Comparison of ENCODE assay signal across 1 cellular context in the genomic region with DNA sequence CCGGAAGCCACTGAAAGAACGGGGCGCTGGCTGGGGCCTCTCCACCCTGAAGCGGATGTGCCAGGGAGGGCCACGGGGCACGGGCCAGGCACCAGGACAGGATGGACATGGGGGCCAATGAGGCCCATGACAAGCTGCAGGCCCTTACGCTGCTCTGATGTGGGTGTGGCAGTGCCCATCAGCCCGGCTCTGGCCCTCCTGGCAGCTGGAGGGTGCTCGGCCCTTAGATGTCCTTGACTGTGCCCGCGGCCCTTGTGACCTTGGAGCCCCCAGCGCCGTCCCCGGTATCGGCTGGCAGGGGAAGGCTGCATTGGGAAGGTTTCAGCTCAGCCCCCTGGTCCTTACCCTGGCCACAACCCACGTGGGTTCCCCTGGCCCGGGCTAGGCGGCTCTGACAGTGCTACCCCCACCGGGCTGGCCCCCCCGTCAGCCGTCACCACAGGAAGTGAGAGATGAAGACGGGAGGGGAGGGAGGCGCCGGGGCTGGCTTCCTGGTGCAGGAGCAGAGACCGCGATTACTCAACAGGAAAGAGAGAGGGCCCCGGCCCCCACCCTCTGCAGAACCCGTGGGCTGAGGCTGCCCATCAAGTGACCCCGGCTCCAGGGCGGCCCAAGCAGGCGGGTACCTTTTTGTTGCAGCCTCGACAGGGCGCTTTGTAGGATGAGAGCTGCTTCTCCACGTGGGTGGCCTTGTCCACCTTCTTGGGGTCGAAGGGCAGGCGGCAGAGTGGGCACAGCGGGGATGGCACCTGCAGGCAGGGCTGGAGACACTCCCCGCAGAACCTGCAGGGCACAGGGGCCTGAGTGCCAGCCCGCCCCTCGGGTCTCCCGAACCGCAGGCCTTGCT.
A peak's percentile ranks its signal among the peaks of the same experiment; 100 is the strongest.
TF ChIP-seq lines count a peak whose summit lies in the region.

No MANE protein-coding gene starts in this region.

TF ChIP-seq in HepG2, 621 proteins besides CTCF, POLR2A, EP300 and RAD21 (continued from another document and continues in another):
- no peak for TF ChIP-seq AKNA (CRISPR knock-in tag; IDR thresholded peaks at IDR 0.05; ENCODE audit: borderline replicate concordance)
- TF ChIP-seq, protein P1, sequence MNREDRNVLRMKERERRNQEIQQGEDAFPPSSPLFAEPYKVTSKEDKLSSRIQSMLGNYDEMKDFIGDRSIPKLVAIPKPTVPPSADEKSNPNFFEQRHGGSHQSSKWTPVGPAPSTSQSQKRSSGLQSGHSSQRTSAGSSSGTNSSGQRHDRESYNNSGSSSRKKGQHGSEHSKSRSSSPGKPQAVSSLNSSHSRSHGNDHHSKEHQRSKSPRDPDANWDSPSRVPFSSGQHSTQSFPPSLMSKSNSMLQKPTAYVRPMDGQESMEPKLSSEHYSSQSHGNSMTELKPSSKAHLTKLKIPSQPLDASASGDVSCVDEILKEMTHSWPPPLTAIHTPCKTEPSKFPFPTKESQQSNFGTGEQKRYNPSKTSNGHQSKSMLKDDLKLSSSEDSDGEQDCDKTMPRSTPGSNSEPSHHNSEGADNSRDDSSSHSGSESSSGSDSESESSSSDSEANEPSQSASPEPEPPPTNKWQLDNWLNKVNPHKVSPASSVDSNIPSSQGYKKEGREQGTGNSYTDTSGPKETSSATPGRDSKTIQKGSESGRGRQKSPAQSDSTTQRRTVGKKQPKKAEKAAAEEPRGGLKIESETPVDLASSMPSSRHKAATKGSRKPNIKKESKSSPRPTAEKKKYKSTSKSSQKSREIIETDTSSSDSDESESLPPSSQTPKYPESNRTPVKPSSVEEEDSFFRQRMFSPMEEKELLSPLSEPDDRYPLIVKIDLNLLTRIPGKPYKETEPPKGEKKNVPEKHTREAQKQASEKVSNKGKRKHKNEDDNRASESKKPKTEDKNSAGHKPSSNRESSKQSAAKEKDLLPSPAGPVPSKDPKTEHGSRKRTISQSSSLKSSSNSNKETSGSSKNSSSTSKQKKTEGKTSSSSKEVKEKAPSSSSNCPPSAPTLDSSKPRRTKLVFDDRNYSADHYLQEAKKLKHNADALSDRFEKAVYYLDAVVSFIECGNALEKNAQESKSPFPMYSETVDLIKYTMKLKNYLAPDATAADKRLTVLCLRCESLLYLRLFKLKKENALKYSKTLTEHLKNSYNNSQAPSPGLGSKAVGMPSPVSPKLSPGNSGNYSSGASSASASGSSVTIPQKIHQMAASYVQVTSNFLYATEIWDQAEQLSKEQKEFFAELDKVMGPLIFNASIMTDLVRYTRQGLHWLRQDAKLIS (CRISPR knock-in tag; IDR thresholded peaks at IDR 0.05): no peak
- peak; percentile 37; the same call in 1 of the 2 replicates for TF ChIP-seq ZNF205 (CRISPR knock-in tag; IDR thresholded peaks at IDR 0.05)
- peak; percentile 92 for TF ChIP-seq AKAP8 (CRISPR knock-in tag; IDR thresholded peaks at IDR 0.05)
- TF ChIP-seq, protein P2, sequence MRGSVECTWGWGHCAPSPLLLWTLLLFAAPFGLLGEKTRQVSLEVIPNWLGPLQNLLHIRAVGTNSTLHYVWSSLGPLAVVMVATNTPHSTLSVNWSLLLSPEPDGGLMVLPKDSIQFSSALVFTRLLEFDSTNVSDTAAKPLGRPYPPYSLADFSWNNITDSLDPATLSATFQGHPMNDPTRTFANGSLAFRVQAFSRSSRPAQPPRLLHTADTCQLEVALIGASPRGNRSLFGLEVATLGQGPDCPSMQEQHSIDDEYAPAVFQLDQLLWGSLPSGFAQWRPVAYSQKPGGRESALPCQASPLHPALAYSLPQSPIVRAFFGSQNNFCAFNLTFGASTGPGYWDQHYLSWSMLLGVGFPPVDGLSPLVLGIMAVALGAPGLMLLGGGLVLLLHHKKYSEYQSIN (CRISPR knock-in tag; IDR thresholded peaks at IDR 0.05; ENCODE audit: borderline replicate concordance): no peak
- peak; percentile 56; the same call in 1 of the 2 replicates for TF ChIP-seq ZKSCAN8 (CRISPR knock-in tag; IDR thresholded peaks at IDR 0.05; ENCODE audit: borderline replicate concordance)
- peak; percentile 61 for TF ChIP-seq RBM39 (IDR thresholded peaks at IDR 0.05; ENCODE audit: low read depth, low read length, poor library complexity, severe bottlenecking)
- TF ChIP-seq NFYC (CRISPR knock-in tag; IDR thresholded peaks at IDR 0.05): no peak; the same call in 1 of the 2 replicates
- no peak for TF ChIP-seq CENPX (CRISPR knock-in tag; IDR thresholded peaks at IDR 0.05)
- peak; percentile 95 for TF ChIP-seq CEBPG (CRISPR knock-in tag; IDR thresholded peaks at IDR 0.05)
- TF ChIP-seq ZNF878 (CRISPR knock-in tag; IDR thresholded peaks at IDR 0.05): no peak
- no peak for TF ChIP-seq ZNF383 (CRISPR knock-in tag; IDR thresholded peaks at IDR 0.05; ENCODE audit: borderline replicate concordance)
- TF ChIP-seq TRIM24 (CRISPR knock-in tag; IDR thresholded peaks at IDR 0.05): no peak
- TF ChIP-seq, protein P3, sequence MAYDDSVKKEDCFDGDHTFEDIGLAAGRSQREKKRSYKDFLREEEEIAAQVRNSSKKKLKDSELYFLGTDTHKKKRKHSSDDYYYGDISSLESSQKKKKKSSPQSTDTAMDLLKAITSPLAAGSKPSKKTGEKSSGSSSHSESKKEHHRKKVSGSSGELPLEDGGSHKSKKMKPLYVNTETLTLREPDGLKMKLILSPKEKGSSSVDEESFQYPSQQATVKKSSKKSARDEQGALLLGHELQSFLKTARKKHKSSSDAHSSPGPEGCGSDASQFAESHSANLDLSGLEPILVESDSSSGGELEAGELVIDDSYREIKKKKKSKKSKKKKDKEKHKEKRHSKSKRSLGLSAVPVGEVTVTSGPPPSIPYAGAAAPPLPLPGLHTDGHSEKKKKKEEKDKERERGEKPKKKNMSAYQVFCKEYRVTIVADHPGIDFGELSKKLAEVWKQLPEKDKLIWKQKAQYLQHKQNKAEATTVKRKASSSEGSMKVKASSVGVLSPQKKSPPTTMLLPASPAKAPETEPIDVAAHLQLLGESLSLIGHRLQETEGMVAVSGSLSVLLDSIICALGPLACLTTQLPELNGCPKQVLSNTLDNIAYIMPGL (CRISPR knock-in tag; IDR thresholded peaks at IDR 0.05; ENCODE audit: borderline replicate concordance in 1 of 2, low read depth in 1 of 2): peak in 1 of 2 experiments; percentile 43; a peak in 1 of 4 replicates
- TF ChIP-seq ZNF432 (CRISPR knock-in tag; IDR thresholded peaks at IDR 0.05; ENCODE audit: borderline replicate concordance): no peak
- no peak for TF ChIP-seq EHMT2 (IDR thresholded peaks at IDR 0.05; ENCODE audit: borderline replicate concordance, low read depth, low read length)
- TF ChIP-seq RFX1 (IDR thresholded peaks at IDR 0.05): no peak
- no peak for TF ChIP-seq HOXA9 (CRISPR knock-in tag; IDR thresholded peaks at IDR 0.05; ENCODE audit: borderline replicate concordance)
- peak; percentile 19; the same call in 1 of the 2 replicates for TF ChIP-seq POGZ (CRISPR knock-in tag; IDR thresholded peaks at IDR 0.05)
- no peak for TF ChIP-seq TCF12 (IDR thresholded peaks at IDR 0.05)
- no peak; the same call in 1 of the 2 replicates for TF ChIP-seq TCF12 (CRISPR knock-in tag; IDR thresholded peaks at IDR 0.05)
- peak; percentile 96; the same call in 1 of the 2 replicates for TF ChIP-seq ZNF556 (CRISPR knock-in tag; IDR thresholded peaks at IDR 0.05; ENCODE audit: borderline replicate concordance)
- 0 out of 2 replicates have a peak, but pooled peaks have one; percentile 47 for TF ChIP-seq ZNF235 (CRISPR knock-in tag; IDR thresholded peaks at IDR 0.05; ENCODE audit: borderline replicate concordance)
- no peak; the same call in 1 of the 2 replicates for TF ChIP-seq NFKBIZ (CRISPR knock-in tag; IDR thresholded peaks at IDR 0.05)
- TF ChIP-seq GABPB1 (CRISPR knock-in tag; IDR thresholded peaks at IDR 0.05): peak; percentile 95
- TF ChIP-seq ZFYVE20 (CRISPR knock-in tag; IDR thresholded peaks at IDR 0.05; ENCODE audit: borderline replicate concordance, low read depth): no peak
- 0 out of 2 replicates have a peak, but pooled peaks have one; percentile 57 for TF ChIP-seq SATB2 (CRISPR knock-in tag; IDR thresholded peaks at IDR 0.05)
- peak; percentile 98 for TF ChIP-seq ZNF670 (CRISPR knock-in tag; IDR thresholded peaks at IDR 0.05; ENCODE audit: borderline replicate concordance)
- TF ChIP-seq CHD4 (IDR thresholded peaks at IDR 0.05; ENCODE audit: borderline replicate concordance, low read length): no peak
- TF ChIP-seq, protein P4, sequence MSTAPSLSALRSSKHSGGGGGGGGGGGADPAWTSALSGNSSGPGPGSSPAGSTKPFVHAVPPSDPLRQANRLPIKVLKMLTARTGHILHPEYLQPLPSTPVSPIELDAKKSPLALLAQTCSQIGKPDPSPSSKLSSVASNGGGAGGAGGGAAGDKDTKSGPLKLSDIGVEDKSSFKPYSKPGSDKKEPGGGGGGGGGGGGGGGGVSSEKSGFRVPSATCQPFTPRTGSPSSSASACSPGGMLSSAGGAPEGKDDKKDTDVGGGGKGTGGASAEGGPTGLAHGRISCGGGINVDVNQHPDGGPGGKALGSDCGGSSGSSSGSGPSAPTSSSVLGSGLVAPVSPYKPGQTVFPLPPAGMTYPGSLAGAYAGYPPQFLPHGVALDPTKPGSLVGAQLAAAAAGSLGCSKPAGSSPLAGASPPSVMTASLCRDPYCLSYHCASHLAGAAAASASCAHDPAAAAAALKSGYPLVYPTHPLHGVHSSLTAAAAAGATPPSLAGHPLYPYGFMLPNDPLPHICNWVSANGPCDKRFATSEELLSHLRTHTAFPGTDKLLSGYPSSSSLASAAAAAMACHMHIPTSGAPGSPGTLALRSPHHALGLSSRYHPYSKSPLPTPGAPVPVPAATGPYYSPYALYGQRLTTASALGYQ (CRISPR knock-in tag; IDR thresholded peaks at IDR 0.05): peak; percentile 64; the same call in 1 of the 2 replicates
- TF ChIP-seq, protein P5, sequence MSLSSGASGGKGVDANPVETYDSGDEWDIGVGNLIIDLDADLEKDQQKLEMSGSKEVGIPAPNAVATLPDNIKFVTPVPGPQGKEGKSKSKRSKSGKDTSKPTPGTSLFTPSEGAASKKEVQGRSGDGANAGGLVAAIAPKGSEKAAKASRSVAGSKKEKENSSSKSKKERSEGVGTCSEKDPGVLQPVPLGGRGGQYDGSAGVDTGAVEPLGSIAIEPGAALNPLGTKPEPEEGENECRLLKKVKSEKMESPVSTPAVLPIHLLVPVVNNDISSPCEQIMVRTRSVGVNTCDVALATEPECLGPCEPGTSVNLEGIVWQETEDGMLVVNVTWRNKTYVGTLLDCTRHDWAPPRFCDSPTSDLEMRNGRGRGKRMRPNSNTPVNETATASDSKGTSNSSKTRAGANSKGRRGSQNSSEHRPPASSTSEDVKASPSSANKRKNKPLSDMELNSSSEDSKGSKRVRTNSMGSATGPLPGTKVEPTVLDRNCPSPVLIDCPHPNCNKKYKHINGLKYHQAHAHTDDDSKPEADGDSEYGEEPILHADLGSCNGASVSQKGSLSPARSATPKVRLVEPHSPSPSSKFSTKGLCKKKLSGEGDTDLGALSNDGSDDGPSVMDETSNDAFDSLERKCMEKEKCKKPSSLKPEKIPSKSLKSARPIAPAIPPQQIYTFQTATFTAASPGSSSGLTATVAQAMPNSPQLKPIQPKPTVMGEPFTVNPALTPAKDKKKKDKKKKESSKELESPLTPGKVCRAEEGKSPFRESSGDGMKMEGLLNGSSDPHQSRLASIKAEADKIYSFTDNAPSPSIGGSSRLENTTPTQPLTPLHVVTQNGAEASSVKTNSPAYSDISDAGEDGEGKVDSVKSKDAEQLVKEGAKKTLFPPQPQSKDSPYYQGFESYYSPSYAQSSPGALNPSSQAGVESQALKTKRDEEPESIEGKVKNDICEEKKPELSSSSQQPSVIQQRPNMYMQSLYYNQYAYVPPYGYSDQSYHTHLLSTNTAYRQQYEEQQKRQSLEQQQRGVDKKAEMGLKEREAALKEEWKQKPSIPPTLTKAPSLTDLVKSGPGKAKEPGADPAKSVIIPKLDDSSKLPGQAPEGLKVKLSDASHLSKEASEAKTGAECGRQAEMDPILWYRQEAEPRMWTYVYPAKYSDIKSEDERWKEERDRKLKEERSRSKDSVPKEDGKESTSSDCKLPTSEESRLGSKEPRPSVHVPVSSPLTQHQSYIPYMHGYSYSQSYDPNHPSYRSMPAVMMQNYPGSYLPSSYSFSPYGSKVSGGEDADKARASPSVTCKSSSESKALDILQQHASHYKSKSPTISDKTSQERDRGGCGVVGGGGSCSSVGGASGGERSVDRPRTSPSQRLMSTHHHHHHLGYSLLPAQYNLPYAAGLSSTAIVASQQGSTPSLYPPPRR (CRISPR knock-in tag; IDR thresholded peaks at IDR 0.05; ENCODE audit: borderline replicate concordance): peak; percentile 74; the same call in 1 of the 2 replicates
- no peak for TF ChIP-seq SRSF9 (IDR thresholded peaks at IDR 0.05; ENCODE audit: borderline replicate concordance, insufficient read depth, low read depth, low read length, poor library complexity, severe bottlenecking)
- 0 out of 2 replicates have a peak, but pooled peaks have one; percentile 16 for TF ChIP-seq RCOR2 (CRISPR knock-in tag; IDR thresholded peaks at IDR 0.05)
- TF ChIP-seq CREM (IDR thresholded peaks at IDR 0.05): peak; percentile 77; the same call in 1 of the 2 replicates
- TF ChIP-seq CREM (CRISPR knock-in tag; IDR thresholded peaks at IDR 0.05): no peak
